Comparison of ENCODE assay signal across 27 cellular contexts in the genomic region with DNA sequence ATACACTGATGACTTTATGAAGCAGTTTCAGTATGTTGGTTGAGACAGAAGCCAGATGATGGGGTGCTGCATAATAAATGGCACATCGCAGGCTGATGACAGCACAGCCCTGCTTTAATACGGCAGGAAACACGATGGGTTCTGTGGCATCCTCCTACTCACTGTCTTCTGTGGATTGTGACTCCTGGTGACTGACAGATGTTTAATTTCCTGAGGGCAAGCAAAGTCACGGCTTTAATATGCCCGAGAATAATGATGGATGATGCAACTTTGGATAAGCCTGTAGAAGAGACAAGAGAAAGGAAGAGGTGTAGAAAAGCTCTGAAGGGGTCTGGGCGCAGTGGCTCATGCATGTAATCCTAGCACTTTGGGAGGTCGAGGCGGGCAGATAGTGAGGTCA.
"Had no signal": no experiment of that assay in that cellular context is flagged by ENCODE, and none has a peak within 500 bp of the region (broad histone marks: within the 10 kb centered on the region; RNA-seq: fewer than 3 reads in every experiment).

No MANE protein-coding gene starts in this region.

- H3K27me3 ChIP-seq: breast epithelium, gastrocnemius medialis, hepatocyte, pancreas, stomach, thyroid gland, upper lobe of right lung had no signal

- H3K4me1 Mint-ChIP-seq: activated B cell treated with CpG ODN at 0.5 μM for 24 hours; activated CD4-positive, alpha-beta T cell treated with anti-CD3 and anti-CD28 coated beads for 36 hours; stimulated activated memory B cell treated with anti-CD40 and anti-IgM and Interleukin-4, amounts not matched to agents 10 μg/mL and 1 μg/mL and 100 μg/mL, for 72 hours had no signal

- H3K27ac Mint-ChIP-seq: activated B cell treated with CpG ODN at 0.5 μM for 24 hours; activated CD4-positive, alpha-beta T cell treated with anti-CD3 and anti-CD28 coated beads for 36 hours; activated naive CD4-positive, alpha-beta T cell treated with anti-CD3 and anti-CD28 coated beads, Interleukin-2, amount 50 U/mL, for 72 hours; activated T-cell treated with anti-CD3 and anti-CD28 coated beads, Interleukin-2, amount 50 U/mL, for 72 hours; natural killer cell treated with Interleukin-12 subunit alpha and Interleukin-12 subunit beta and Interleukin-15 and Interleukin-18, amount 100 ng/mL, for 72 hours; stimulated activated memory B cell treated with anti-CD40 and anti-IgM and Interleukin-4, amounts not matched to agents 10 μg/mL and 1 μg/mL and 100 μg/mL, for 72 hours had no signal

- H3K4me3 Mint-ChIP-seq: activated B cell treated with CpG ODN at 0.5 μM for 24 hours; activated CD4-positive, alpha-beta T cell treated with anti-CD3 and anti-CD28 coated beads for 36 hours; activated T-cell treated with anti-CD3 and anti-CD28 coated beads, Interleukin-2, amount 50 U/mL, for 72 hours; natural killer cell treated with Interleukin-12 subunit alpha and Interleukin-12 subunit beta and Interleukin-15 and Interleukin-18, amount 100 ng/mL, for 72 hours; stimulated activated memory B cell treated with anti-CD40 and anti-IgM and Interleukin-4, amounts not matched to agents 10 μg/mL and 1 μg/mL and 100 μg/mL, for 72 hours had no signal

- ATAC-seq: activated CD4-positive, alpha-beta T cell treated with anti-CD3 and anti-CD28 coated beads for 36 hours; activated naive CD4-positive, alpha-beta T cell treated with anti-CD3 and anti-CD28 coated beads, Interleukin-2, amount 50 U/mL, for 72 hours; activated T-cell treated with anti-CD3 and anti-CD28 coated beads, Interleukin-2, amount 50 U/mL, for 72 hours; gastrocnemius medialis; left ventricle myocardium superior; mucosa of descending colon; natural killer cell treated with Interleukin-12 subunit alpha and Interleukin-12 subunit beta and Interleukin-15 and Interleukin-18, amount 100 ng/mL, for 72 hours; pancreas; stimulated activated memory B cell treated with anti-CD40 and anti-IgM and Interleukin-4, amounts not matched to agents 10 μg/mL and 1 μg/mL and 100 μg/mL, for 72 hours; upper lobe of right lung had no signal

- H3K36me3 Mint-ChIP-seq: stimulated activated memory B cell treated with anti-CD40 and anti-IgM and Interleukin-4, amounts not matched to agents 10 μg/mL and 1 μg/mL and 100 μg/mL, for 72 hours had no signal

- DNase-seq: activated B cell treated with CpG ODN at 0.5 μM for 24 hours; activated CD4-positive, alpha-beta T cell treated with anti-CD3 and anti-CD28 coated beads for 36 hours; activated CD4-positive, alpha-beta T cell treated with anti-CD3 and anti-CD28 coated beads, Interleukin-2, amount 50 U/mL, for 4 hours; activated naive CD4-positive, alpha-beta T cell; activated T-cell treated with anti-CD3 and anti-CD28 coated beads for 4 hours; activated T-cell treated with anti-CD3 and anti-CD28 coated beads, Interleukin-2, amount 50 U/mL, for 72 hours; central memory CD4-positive, alpha-beta T cell; gastrocnemius medialis; glutamatergic neuron; islet precursor cell; left ventricle myocardium superior; mucosa of descending colon; pancreas; stimulated activated CD4-positive, alpha-beta T cell treated with anti-CD3 and anti-CD28 coated beads, Interleukin-1b, Interleukin-23, amount 100 ng/mL, for 48 hours; stimulated activated CD4-positive, alpha-beta T cell treated with anti-CD3 and anti-CD28 coated beads, Interleukin-4, amount 100 ng/mL, for 4 hours; stimulated activated CD8-positive, alpha-beta memory T cell treated with anti-CD3 and anti-CD28 coated beads, Interleukin-4, amount 100 ng/mL, for 48 hours; stomach; T-helper 2 cell; thyroid gland; upper lobe of right lung had no signal

- H3K36me3 ChIP-seq: breast epithelium, gastrocnemius medialis, pancreas, prostate gland, stomach, thyroid gland, upper lobe of right lung had no signal

- H2AFZ ChIP-seq: hepatocyte had no signal

- H3K27me3 Mint-ChIP-seq: activated B cell treated with CpG ODN at 0.5 μM for 24 hours; activated CD4-positive, alpha-beta T cell treated with anti-CD3 and anti-CD28 coated beads for 36 hours; natural killer cell treated with Interleukin-12 subunit alpha and Interleukin-12 subunit beta and Interleukin-15 and Interleukin-18, amount 100 ng/mL, for 72 hours; stimulated activated memory B cell treated with anti-CD40 and anti-IgM and Interleukin-4, amounts not matched to agents 10 μg/mL and 1 μg/mL and 100 μg/mL, for 72 hours had no signal

- H3K79me2 ChIP-seq: hepatocyte had no signal

- H3K27ac ChIP-seq: breast epithelium, gastrocnemius medialis, hepatocyte, pancreas, prostate gland, stomach, thyroid gland, upper lobe of right lung had no signal

- H3K4me2 ChIP-seq: hepatocyte, smooth muscle cell had no signal

- H3K4me1 ChIP-seq: breast epithelium, gastrocnemius medialis, pancreas, prostate gland, stomach, thyroid gland, upper lobe of right lung had no signal

- H3K4me3 ChIP-seq: breast epithelium, gastrocnemius medialis, hepatocyte, mucosa of descending colon, pancreas, prostate gland, smooth muscle cell, stomach, thyroid gland, upper lobe of right lung had no signal

- H3K9me3 ChIP-seq: breast epithelium, gastrocnemius medialis, mucosa of descending colon, pancreas, prostate gland, stomach, thyroid gland, upper lobe of right lung had no signal
